8 cellular contexts compared by ENCODE assay signal in the genomic region with DNA sequence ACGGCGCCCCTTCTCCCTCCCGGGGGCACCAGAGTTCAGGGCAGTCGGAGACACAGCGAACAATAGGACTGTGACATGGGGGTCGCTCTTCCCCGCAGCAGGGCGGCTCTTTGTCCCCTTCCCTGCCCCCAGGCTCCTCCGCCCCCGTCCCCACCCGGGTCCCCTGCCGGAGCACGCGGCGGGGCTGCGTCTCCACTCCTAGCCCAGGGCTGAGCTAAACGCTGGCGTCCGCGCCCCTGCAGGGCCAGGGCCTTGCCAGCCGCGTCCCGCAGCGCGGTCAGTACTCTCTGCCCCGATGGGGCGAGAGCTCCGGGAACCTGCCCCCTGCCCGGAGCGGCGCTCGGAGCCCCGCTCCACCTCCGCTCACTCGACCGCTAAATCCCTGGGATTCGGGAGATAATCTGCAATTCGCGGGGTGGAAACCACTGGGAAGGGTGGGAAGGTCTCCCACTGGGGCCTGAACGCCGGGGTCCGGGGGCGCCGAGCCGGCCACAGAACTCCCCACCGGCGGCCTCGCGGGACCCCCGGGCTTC. TPM values are rescaled to one million over a fixed set of nuclear protein-coding genes. Genes with fewer than 3 reads are reported as not detected.
DNase-seq lines count a peak whose midpoint lies in the region; ATAC-seq, FAIRE-seq and TF ChIP-seq lines count a peak whose summit lies in the region.

No MANE protein-coding gene starts in this region.

- FAIRE-seq in bronchial epithelial cell (lab: Jason Lieb, UNC): no peak
- FAIRE-seq in HepG2 (lab: Jason Lieb, UNC): no peak

- POLR2A ChIA-PET in Panc1 (lab: Charles Lee): interaction anchor here (0.5 kb wide), 1 partner anchor 701 kb away, joined by 3 read pairs; no protein-coding TSS in a partner anchor
- POLR2A ChIA-PET in HepG2 (lab: Yijun Ruan, JAX): interaction anchor here (1.0 to 8.6 kb wide), 6 partner anchors 14 to 124 kb away, joined by 3 to 101 read pairs (median 4); partner anchors contain the start of genes CCNK and SETD3

- TF ChIP-seq CTCF in Panc1 (IDR thresholded peaks at IDR 0.05): no peak
- no peak for TF ChIP-seq CTCF in bronchial epithelial cell (IDR thresholded peaks at IDR 0.05; ENCODE audit: insufficient read depth, low read length, severe bottlenecking)
- peak; percentile 14; the same call in 1 of the 2 replicates for TF ChIP-seq CTCF in HepG2 (CRISPR knock-in tag; IDR thresholded peaks at IDR 0.05)

- peak overlapping the region; percentile 80 for H3K27ac ChIP-seq in Panc1 (ENCODE audit: low read length)
- H3K27ac ChIP-seq in HepG2 (ENCODE audit: extremely low read length, insufficient read depth, low read length): peak overlapping the region; percentile 81
- peak overlapping the region; percentile 56 for H3K27ac ChIP-seq in temporal lobe (ENCODE audit: low read depth, low read length)

- in situ Hi-C loops in Panc1 (cut with HindIII; ENCODE audit: low pct_unique_long_range_greater_than_20kb, low sequenced_read_pairs) (no loop called here), HepG2 (cut with HindIII; ENCODE audit: extremely low pct_ligation_motif_present, low pct_unique_long_range_greater_than_20kb) (loop anchor here (5.0 kb wide), 1 partner anchor 38 kb away; no protein-coding TSS in a partner anchor)

- no peaks in the 10 kb centered on the region for H3K9me3 ChIP-seq in Panc1 (ENCODE audit: control insufficient read depth, insufficient read depth, low read depth, low read length)
- H3K9me3 ChIP-seq in HepG2 (ENCODE audit: low read length): no peaks in the 10 kb centered on the region

- peaks cover 39% of the 10 kb centered on the region for H3K79me2 ChIP-seq in HepG2 (ENCODE audit: insufficient read depth, low read length)

- H3K4me2 ChIP-seq in HepG2 (ENCODE audit: low read depth, low read length): peak overlapping the region; percentile 70

- WGBS in HepG2 (ENCODE audit: low lambda C conversion rate): no CpG with 5 or more reads among the region's 50 CpGs

- peaks cover 20% of the 10 kb centered on the region for H3K4me1 ChIP-seq in Panc1 (ENCODE audit: control insufficient read depth, insufficient read depth, low read length)
- H3K4me1 ChIP-seq in HepG2 (ENCODE audit: insufficient read depth, low read length): peaks cover 44% of the 10 kb centered on the region

- 0 out of 2 replicates have a peak, but pooled peaks have one; percentile 10 for TF ChIP-seq RAD21 in HepG2 (CRISPR knock-in tag; IDR thresholded peaks at IDR 0.05)

- TF ChIP-seq EP300 in HepG2 (IDR thresholded peaks at IDR 0.05; ENCODE audit: low read depth in 2 of 2, low read length in 2 of 2) (no peak), HepG2 (CRISPR knock-in tag; IDR thresholded peaks at IDR 0.05; ENCODE audit: borderline replicate concordance) (no peak)

- no TSS peak for BruUV-seq in Panc1 (replicated peaks; lab: Mats Ljungman, UMichigan)
- BruUV-seq in HepG2 (replicated peaks; lab: Mats Ljungman, UMichigan): no TSS peak

- 0 out of 4 replicates have a peak, but pooled peaks of 1 of the 2 experiments have one; percentile 7 for TF ChIP-seq POLR2A in HepG2 (IDR thresholded peaks at IDR 0.05; ENCODE audit: insufficient read depth in 1 of 2, low read depth in 2 of 2, low read length in 2 of 2)

- CTCF ChIA-PET in Panc1 (lab: Charles Lee) (no interaction called here), HepG2 (lab: Yijun Ruan, JAX; ENCODE audit: low intra/inter-chr PET ratio, low total read pairs) (no interaction called here)

- H3K27me3 ChIP-seq in Panc1 (ENCODE audit: control insufficient read depth, insufficient read depth, low read length) (no peaks in the 10 kb centered on the region), bronchial epithelial cell (ENCODE audit: control insufficient read depth, insufficient read depth, low read length) (no peaks in the 10 kb centered on the region), HepG2 (ENCODE audit: control insufficient read depth in 1 of 2, insufficient read depth in 2 of 2, low read length in 2 of 2) (no peaks in the 10 kb centered on the region; a peak in 1 of 5 replicates)

- H4K20me1 ChIP-seq in HepG2 (ENCODE audit: insufficient read depth, low read length): peaks cover 10% of the 10 kb centered on the region

- H3K9ac ChIP-seq in HepG2 (ENCODE audit: insufficient read depth, low read depth, low read length): peak overlapping the region; percentile 78

- peaks cover 2% of the 10 kb centered on the region; the same call in 1 of the 2 replicates for H3K36me3 ChIP-seq in Panc1 (ENCODE audit: control insufficient read depth, insufficient read depth, low read length)
- no peaks in the 10 kb centered on the region for H3K36me3 ChIP-seq in bronchial epithelial cell (ENCODE audit: control insufficient read depth, insufficient read depth, low read length)
- H3K36me3 ChIP-seq in HepG2 (replicated peaks in 1 of 2; ENCODE audit: control insufficient read depth in 1 of 2, insufficient read depth in 2 of 2, low read length in 2 of 2): 0 out of 5 replicates have a peak, but pooled peaks cover 0 to 2% of the 10 kb centered on the region in 2 experiments

- no peak overlapping the region for H2AFZ ChIP-seq in HepG2 (ENCODE audit: low read length)

- ATAC-seq in HG02763 (IDR thresholded peaks at IDR 0.05; ENCODE audit: unreplicated experiment) (peak; percentile 17), Panc1 (peak; percentile 48), HepG2 (peak; percentile 68)

- intact Hi-C loops in Panc1 (cut with micrococcal nuclease; ENCODE audit: unreplicated experiment): loop anchor here (5.0 kb wide), 1 partner anchor 38 kb away; no protein-coding TSS in a partner anchor
- intact Hi-C loops in HepG2 (cut with micrococcal nuclease; ENCODE audit: unreplicated experiment): loop anchor here (1.0 kb wide), 1 partner anchor 39 kb away; no protein-coding TSS in a partner anchor

- H3K4me3 ChIP-seq in Panc1 (ENCODE audit: low read depth in 2 of 2, low read length in 2 of 2): peak overlapping the region; percentile 73 to 74
- peak overlapping the region; percentile 83 for H3K4me3 ChIP-seq in bronchial epithelial cell (ENCODE audit: low read depth, low read length)
- peak overlapping the region; percentile 70 to 89 (median 83) for H3K4me3 ChIP-seq in HepG2 (replicated peaks in 1 of 3; ENCODE audit: insufficient read depth in 1 of 3, low read depth in 2 of 3, low read length in 3 of 3)

- DNase-seq in NCI-H345 (lab: John Stamatoyannopoulos, UW) (peak; percentile 56), NCI-H345 treated with DMSO at 0.1 percent for 48 hours (lab: John Stamatoyannopoulos, UW; ENCODE audit: unreplicated experiment) (no peak), Panc1 (ENCODE audit: low read depth, low spot score) (no peak), bronchial epithelial cell (ENCODE audit: low read depth) (no peak), HepG2 (ENCODE audit: low spot score) (no peak)
- no peak for DNase-seq in activated effector memory CD4-positive, alpha-beta T cell treated with Interleukin-2 at 50 U/mL for 16 hours

RNA-seq across cellular contexts. Expression of gene CCDC85C, which starts 0.8 kb away (rescaled TPM):
- 96.6 TPM for total RNA-seq in Panc1 (2021; ENCODE audit: unreplicated experiment)
- polyA plus RNA-seq in Panc1 (2012; ENCODE audit: insufficient read length): 64.9 TPM
- 24.8 and 26.6 TPM in 2 replicates for total RNA-seq in bronchial epithelial cell
- total RNA-seq in HepG2 (2016; rRNA removed; fragmentation: Illumina TruSeq; extraction: Trizol): 43.8 and 47.6 TPM in 2 replicates
- total RNA-seq in HepG2 (2016; cell fraction: cytosol; rRNA removed; fragmentation: Illumina TruSeq; extraction: Trizol; ENCODE audit: low read depth): 4.3 and 4.6 TPM in 2 replicates
- total RNA-seq in HepG2 (2016; cell fraction: insoluble cytoplasmic fraction; rRNA removed; fragmentation: Illumina TruSeq; extraction: Trizol): 33.8 and 47.0 TPM in 2 replicates
- 30.8 and 30.9 TPM in 2 replicates for total RNA-seq in HepG2 (2016; cell fraction: membrane; rRNA removed; fragmentation: Illumina TruSeq; extraction: Trizol)
- total RNA-seq in HepG2 (2016; cell fraction: nucleus; rRNA removed; fragmentation: Illumina TruSeq; extraction: Trizol): 23.1 and 29.3 TPM in 2 replicates
- polyA plus RNA-seq in HepG2 (2011; rRNA removed): 18.8 and 30.3 TPM in 2 replicates
- polyA plus RNA-seq in HepG2 (2011; cell fraction: cytosol; rRNA removed): 21.2 and 24.0 TPM in 2 replicates
- 30.3 and 32.6 TPM in 2 replicates for polyA plus RNA-seq in HepG2 (2011; cell fraction: nucleus; rRNA removed)
- 41.6 and 57.3 TPM in 2 replicates for polyA plus RNA-seq in HepG2 (2012)
- polyA plus RNA-seq in HepG2 (2016; cell fraction: cytosol; fragmentation: Illumina TruSeq; extraction: Trizol; ENCODE audit: low read depth): 4.1 and 4.6 TPM in 2 replicates
- polyA plus RNA-seq in HepG2 (2016; cell fraction: insoluble cytoplasmic fraction; fragmentation: Illumina TruSeq; extraction: Trizol; ENCODE audit: low read depth): 36.1 and 43.0 TPM in 2 replicates
- 18.9 and 20.2 TPM in 2 replicates for polyA plus RNA-seq in HepG2 (2016; cell fraction: membrane; fragmentation: Illumina TruSeq; extraction: Trizol; ENCODE audit: low read depth)
- 40.1 and 40.7 TPM in 2 replicates for polyA plus RNA-seq in HepG2 (2016; cell fraction: nucleus; fragmentation: Illumina TruSeq; extraction: Trizol; ENCODE audit: insufficient read depth, low read depth)
- 44.2 and 114 TPM in 2 replicates for polyA minus RNA-seq in HepG2 (2011; rRNA and poly(A)+ RNA removed; ENCODE audit: low replicate concordance)
- polyA minus RNA-seq in HepG2 (2011; cell fraction: cytosol; rRNA and poly(A)+ RNA removed): 33.8 and 37.6 TPM in 2 replicates
- 11.8 and 12.0 TPM in 2 replicates for polyA minus RNA-seq in HepG2 (2011; cell fraction: nucleus; rRNA and poly(A)+ RNA removed)
- total RNA-seq in temporal lobe: 6.1 TPM

RNA-seq across cellular contexts. Expression of gene HHIPL1, which starts 40.1 kb away (rescaled TPM):
- total RNA-seq in Panc1 (2021; ENCODE audit: unreplicated experiment): 2.1 TPM
- 3.8 TPM for polyA plus RNA-seq in Panc1 (2012; ENCODE audit: insufficient read length)
- total RNA-seq in bronchial epithelial cell: 0.53 and 1.2 TPM in 2 replicates
- not detected in 2 replicates for total RNA-seq in HepG2 (2016; rRNA removed; fragmentation: Illumina TruSeq; extraction: Trizol)
- not detected in 2 replicates for total RNA-seq in HepG2 (2016; cell fraction: cytosol; rRNA removed; fragmentation: Illumina TruSeq; extraction: Trizol; ENCODE audit: low read depth)
- not detected in 2 replicates for total RNA-seq in HepG2 (2016; cell fraction: insoluble cytoplasmic fraction; rRNA removed; fragmentation: Illumina TruSeq; extraction: Trizol)
- total RNA-seq in HepG2 (2016; cell fraction: membrane; rRNA removed; fragmentation: Illumina TruSeq; extraction: Trizol): not detected in 2 replicates
- total RNA-seq in HepG2 (2016; cell fraction: nucleus; rRNA removed; fragmentation: Illumina TruSeq; extraction: Trizol): not detected in 2 replicates
- polyA plus RNA-seq in HepG2 (2011; rRNA removed): 0.01 TPM in 1 of 2 replicates, not detected in the other
- not detected in 2 replicates for polyA plus RNA-seq in HepG2 (2011; cell fraction: cytosol; rRNA removed)
- not detected in 2 replicates for polyA plus RNA-seq in HepG2 (2011; cell fraction: nucleus; rRNA removed)
- 0.03 TPM in 1 of 2 replicates, not detected in the other for polyA plus RNA-seq in HepG2 (2012)
- not detected in 2 replicates for polyA plus RNA-seq in HepG2 (2016; cell fraction: cytosol; fragmentation: Illumina TruSeq; extraction: Trizol; ENCODE audit: low read depth)
- polyA plus RNA-seq in HepG2 (2016; cell fraction: insoluble cytoplasmic fraction; fragmentation: Illumina TruSeq; extraction: Trizol; ENCODE audit: low read depth): not detected in 2 replicates
- not detected in 2 replicates for polyA plus RNA-seq in HepG2 (2016; cell fraction: membrane; fragmentation: Illumina TruSeq; extraction: Trizol; ENCODE audit: low read depth)
- not detected in 2 replicates for polyA plus RNA-seq in HepG2 (2016; cell fraction: nucleus; fragmentation: Illumina TruSeq; extraction: Trizol; ENCODE audit: insufficient read depth, low read depth)
- polyA minus RNA-seq in HepG2 (2011; rRNA and poly(A)+ RNA removed; ENCODE audit: low replicate concordance): not detected in 2 replicates
- not detected in 2 replicates for polyA minus RNA-seq in HepG2 (2011; cell fraction: cytosol; rRNA and poly(A)+ RNA removed)
- 0.12 TPM in 1 of 2 replicates, not detected in the other for polyA minus RNA-seq in HepG2 (2011; cell fraction: nucleus; rRNA and poly(A)+ RNA removed)
- 5.9 TPM for total RNA-seq in temporal lobe

Comparison
In these comparisons a context has a peak if more than half of its experiments do, and no peak if none do; other contexts are left out.
1. ATAC-seq: peak in every context shown above with its lines; median percentile 68 in HepG2; 48 in Panc1; 17 in HG02763.